ENCODE assay signal across 8 cellular contexts in the genomic region with DNA sequence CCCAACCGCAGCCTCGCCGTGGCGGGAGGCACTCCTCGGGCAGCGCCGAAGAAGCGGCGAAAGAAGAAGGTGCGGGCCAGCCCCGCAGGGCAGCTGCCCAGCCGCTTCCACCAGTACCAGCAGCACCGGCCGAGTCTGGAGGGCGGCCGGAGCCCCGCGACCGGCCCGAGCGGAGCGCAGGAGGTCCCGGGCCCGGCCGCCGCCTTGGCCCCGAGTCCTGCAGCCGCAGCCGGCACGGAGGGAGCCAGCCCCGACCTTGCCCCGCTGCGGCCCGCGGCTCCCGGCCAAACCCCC. TPM values are rescaled to one million over a fixed set of nuclear protein-coding genes. Genes with fewer than 3 reads are reported as not detected.
DNase-seq lines count a peak whose midpoint lies in the region; ATAC-seq, FAIRE-seq and TF ChIP-seq lines count a peak whose summit lies in the region.

No MANE protein-coding gene starts in this region.

- H3K9me3 Mint-ChIP-seq in osteocyte (ENCODE audit: unreplicated experiment): no peaks in the 10 kb centered on the region

- H3K36me3 ChIP-seq in HEK293 (ENCODE audit: control insufficient read depth in 2 of 2, insufficient read depth in 1 of 2, low read length in 2 of 2): peaks cover 25 to 40% of the 10 kb centered on the region in 2 experiments

- H3K9me3 ChIP-seq in HEK293 (ENCODE audit: control insufficient read depth, insufficient read depth, low read depth, low read length): no peaks in the 10 kb centered on the region

- no peaks in the 10 kb centered on the region for H3K27me3 Mint-ChIP-seq in osteocyte (ENCODE audit: unreplicated experiment)

- H3K27ac Mint-ChIP-seq in osteocyte (ENCODE audit: unreplicated experiment): peak overlapping the region; percentile 99

- peaks cover 9% of the 10 kb centered on the region; the same call in 1 of the 2 replicates for H3K4me1 ChIP-seq in HEK293 (ENCODE audit: control insufficient read depth, insufficient read depth, low read length)

- DNase-seq in Daoy (ENCODE audit: low read depth): peak; percentile 28
- DNase-seq in RWPE1 (ENCODE audit: low spot score): no peak
- DNase-seq in epithelial cell of proximal tubule (ENCODE audit: low read depth): no peak
- DNase-seq in osteocyte (ENCODE audit: extremely low spot score, unreplicated experiment): no peak
- DNase-seq in urothelium cell line (ENCODE audit: low spot score): no peak
- no peak for DNase-seq in HK-2 (ENCODE audit: unreplicated experiment)

- POLR2A ChIA-PET in HEK293 (lab: Yijun Ruan, JAX): interaction anchor here (0.7 to 10.4 kb wide), 39 partner anchors 9 to 748 kb away, joined by 3 to 84 read pairs (median 6); a partner anchor contains a TSS
- POLR2A ChIA-PET in RWPE1 (lab: Yijun Ruan, JAX; ENCODE audit: low non-redundant PET): no interaction called here

- H3K36me3 Mint-ChIP-seq in osteocyte (ENCODE audit: unreplicated experiment): peaks cover 30% of the 10 kb centered on the region

- H3K27ac ChIP-seq in HEK293 (ENCODE audit: extremely low read depth, low read depth, low read length): peak overlapping the region; percentile 99
- peak overlapping the region; percentile 97 for H3K27ac ChIP-seq in RWPE1

- H3K4me3 Mint-ChIP-seq in osteocyte (ENCODE audit: unreplicated experiment): peak overlapping the region; percentile 87

- peaks cover 37% of the 10 kb centered on the region for H3K4me1 Mint-ChIP-seq in osteocyte (ENCODE audit: unreplicated experiment)

- ATAC-seq in GM19324 (IDR thresholded peaks at IDR 0.05; ENCODE audit: low FRiP score, unreplicated experiment): no peak

- no peak for FAIRE-seq in urothelium cell line (lab: Jason Lieb, UNC)

- TF ChIP-seq CTCF in HEK293 (tag by site-specific recombination; IDR thresholded peaks at IDR 0.05): no peak
- no peak for TF ChIP-seq CTCF in RWPE1 (conservative IDR thresholded peaks at IDR 0.05; ENCODE audit: low read depth)
- TF ChIP-seq CTCF in epithelial cell of proximal tubule (conservative IDR thresholded peaks at IDR 0.05; ENCODE audit: low read depth, low read length): no peak
- TF ChIP-seq CTCF in osteocyte (IDR thresholded peaks at IDR 0.05): no peak

- CTCF ChIA-PET in HEK293 (lab: Yijun Ruan, JAX) (interaction anchor here (0.6 to 1.9 kb wide), 3 partner anchors 98 to 1143 kb away, joined by 3 to 13 read pairs (median 4); no protein-coding TSS in a partner anchor), RWPE1 (lab: Yijun Ruan, JAX) (interaction anchor here (0.7 to 3.3 kb wide), 2 partner anchors 98 to 205 kb away, joined by 3 to 16 read pairs; no protein-coding TSS in a partner anchor)

- H3K4me3 ChIP-seq in HEK293 (ENCODE audit: low read depth, low read length) (peak overlapping the region; percentile 99), epithelial cell of proximal tubule (ENCODE audit: low read depth, low read length) (peak overlapping the region; percentile 96)

TF ChIP-seq in HEK293, 187 proteins besides CTCF, POLR2A, EP300 and RAD21:
- TF ChIP-seq, protein P1, sequence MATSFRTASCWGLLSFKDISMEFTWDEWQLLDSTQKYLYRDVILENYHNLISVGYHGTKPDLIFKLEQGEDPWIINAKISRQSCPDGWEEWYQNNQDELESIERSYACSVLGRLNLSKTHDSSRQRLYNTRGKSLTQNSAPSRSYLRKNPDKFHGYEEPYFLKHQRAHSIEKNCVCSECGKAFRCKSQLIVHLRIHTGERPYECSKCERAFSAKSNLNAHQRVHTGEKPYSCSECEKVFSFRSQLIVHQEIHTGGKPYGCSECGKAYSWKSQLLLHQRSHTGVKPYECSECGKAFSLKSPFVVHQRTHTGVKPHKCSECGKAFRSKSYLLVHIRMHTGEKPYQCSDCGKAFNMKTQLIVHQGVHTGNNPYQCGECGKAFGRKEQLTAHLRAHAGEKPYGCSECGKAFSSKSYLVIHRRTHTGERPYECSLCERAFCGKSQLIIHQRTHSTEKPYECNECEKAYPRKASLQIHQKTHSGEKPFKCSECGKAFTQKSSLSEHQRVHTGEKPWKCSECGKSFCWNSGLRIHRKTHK (tag by site-specific recombination; IDR thresholded peaks at IDR 0.05): no peak
- TF ChIP-seq ZNF521 (tag by site-specific recombination; IDR thresholded peaks at IDR 0.05) (no peak), ZNF677 (tag by site-specific recombination; IDR thresholded peaks at IDR 0.05) (0 out of 2 replicates have a peak, but pooled peaks have one; percentile 17), ZBTB7A (tag by site-specific recombination; IDR thresholded peaks at IDR 0.05; ENCODE audit: low read depth) (peak; percentile 5; the same call in 1 of the 2 replicates), RBAK (tag by site-specific recombination; IDR thresholded peaks at IDR 0.05) (no peak), ZNF350 (tag by site-specific recombination; IDR thresholded peaks at IDR 0.05) (no peak), HOXC10 (CRISPR knock-in tag; IDR thresholded peaks at IDR 0.05) (peak; percentile 55; the same call in 1 of the 2 replicates), ZSCAN30 (tag by site-specific recombination; IDR thresholded peaks at IDR 0.05) (0 out of 2 replicates have a peak, but pooled peaks have one; percentile 15), ZFHX2 (tag by site-specific recombination; conservative IDR thresholded peaks at IDR 0.05) (no peak), ZNF747 (tag by site-specific recombination; IDR thresholded peaks at IDR 0.05) (no peak), REPIN1 (tag by site-specific recombination; IDR thresholded peaks at IDR 0.05; ENCODE audit: low read depth) (no peak)
TF ChIP-seq in HEK293: peak in this region for 4.

RNA-seq across cellular contexts. Expression of a gene that starts 0.5 kb away (rescaled TPM):
- 9.8 and 14.8 TPM in 2 replicates for total RNA-seq in Daoy (2014; rRNA removed; shearing (Covaris generic))
- total RNA-seq in epithelial cell of proximal tubule: 12.7 and 62.6 TPM in 2 replicates
- 157 and 160 TPM in 2 replicates for total RNA-seq in osteocyte

RNA-seq across cellular contexts. Expression of a gene that starts 36.8 kb away (rescaled TPM):
- 0.36 and 0.51 TPM in 2 replicates for total RNA-seq in Daoy (2014; rRNA removed; shearing (Covaris generic))
- total RNA-seq in epithelial cell of proximal tubule (5.4 and 6.2 TPM in 2 replicates), osteocyte (3.7 TPM in 2 replicates)
